1 cellular context compared by ENCODE assay signal in the genomic region with DNA sequence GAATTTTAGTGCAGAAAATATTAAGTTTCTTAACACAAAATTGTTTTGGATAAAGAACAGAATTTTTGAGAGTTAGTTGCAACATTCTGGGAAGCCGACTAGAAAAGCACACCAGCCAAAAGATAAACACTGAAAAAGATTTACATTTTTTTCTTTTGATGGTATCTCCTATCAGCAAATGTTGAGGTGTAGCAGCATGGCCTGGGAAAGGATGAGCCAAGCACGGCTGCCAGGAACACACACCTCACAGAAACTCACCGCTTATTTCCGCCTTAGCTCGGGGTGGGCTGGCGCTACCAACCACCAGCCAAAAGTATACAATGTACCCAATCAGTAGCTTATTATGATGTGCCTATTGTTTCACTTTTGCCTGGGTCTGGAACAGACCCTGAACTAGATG.
TF ChIP-seq lines count a peak whose summit lies in the region.

No MANE protein-coding gene starts in this region.

TF ChIP-seq in GM23338, 12 proteins besides CTCF, POLR2A, EP300 and RAD21 (continued from another document):
- TF ChIP-seq, protein P1, sequence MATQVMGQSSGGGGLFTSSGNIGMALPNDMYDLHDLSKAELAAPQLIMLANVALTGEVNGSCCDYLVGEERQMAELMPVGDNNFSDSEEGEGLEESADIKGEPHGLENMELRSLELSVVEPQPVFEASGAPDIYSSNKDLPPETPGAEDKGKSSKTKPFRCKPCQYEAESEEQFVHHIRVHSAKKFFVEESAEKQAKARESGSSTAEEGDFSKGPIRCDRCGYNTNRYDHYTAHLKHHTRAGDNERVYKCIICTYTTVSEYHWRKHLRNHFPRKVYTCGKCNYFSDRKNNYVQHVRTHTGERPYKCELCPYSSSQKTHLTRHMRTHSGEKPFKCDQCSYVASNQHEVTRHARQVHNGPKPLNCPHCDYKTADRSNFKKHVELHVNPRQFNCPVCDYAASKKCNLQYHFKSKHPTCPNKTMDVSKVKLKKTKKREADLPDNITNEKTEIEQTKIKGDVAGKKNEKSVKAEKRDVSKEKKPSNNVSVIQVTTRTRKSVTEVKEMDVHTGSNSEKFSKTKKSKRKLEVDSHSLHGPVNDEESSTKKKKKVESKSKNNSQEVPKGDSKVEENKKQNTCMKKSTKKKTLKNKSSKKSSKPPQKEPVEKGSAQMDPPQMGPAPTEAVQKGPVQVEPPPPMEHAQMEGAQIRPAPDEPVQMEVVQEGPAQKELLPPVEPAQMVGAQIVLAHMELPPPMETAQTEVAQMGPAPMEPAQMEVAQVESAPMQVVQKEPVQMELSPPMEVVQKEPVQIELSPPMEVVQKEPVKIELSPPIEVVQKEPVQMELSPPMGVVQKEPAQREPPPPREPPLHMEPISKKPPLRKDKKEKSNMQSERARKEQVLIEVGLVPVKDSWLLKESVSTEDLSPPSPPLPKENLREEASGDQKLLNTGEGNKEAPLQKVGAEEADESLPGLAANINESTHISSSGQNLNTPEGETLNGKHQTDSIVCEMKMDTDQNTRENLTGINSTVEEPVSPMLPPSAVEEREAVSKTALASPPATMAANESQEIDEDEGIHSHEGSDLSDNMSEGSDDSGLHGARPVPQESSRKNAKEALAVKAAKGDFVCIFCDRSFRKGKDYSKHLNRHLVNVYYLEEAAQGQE (IDR thresholded peaks at IDR 0.05; ENCODE audit: unreplicated experiment), result no peak
- TF ChIP-seq NANOG (IDR thresholded peaks at IDR 0.05; ENCODE audit: borderline replicate concordance) (no peak), ZNF114 (CRISPR knock-in tag; IDR thresholded peaks at IDR 0.05) (no peak), STAT1 (IDR thresholded peaks at IDR 0.05; ENCODE audit: unreplicated experiment) (no peak), ZNF331 (CRISPR knock-in tag; IDR thresholded peaks at IDR 0.05; ENCODE audit: low read depth) (no peak), POLR2AphosphoS5 (IDR thresholded peaks at IDR 0.05; ENCODE audit: low read depth) (no peak)
